In genomic region chr1:32289256-32289655, GRCh38 we compare ENCODE assay signal across 30 cellular contexts. TPM values are rescaled to one million over a fixed set of nuclear protein-coding genes. Genes with fewer than 3 reads are reported as not detected.
A peak's percentile ranks its signal among the peaks of the same experiment; 100 is the strongest.
DNase-seq lines count a peak whose midpoint lies in the region; ATAC-seq and TF ChIP-seq lines count a peak whose summit lies in the region.
"Had no signal": no experiment of that assay in that cellular context is flagged by ENCODE, and none has a peak within 500 bp of the region (broad histone marks: within the 10 kb centered on the region; RNA-seq: fewer than 3 reads in every experiment).

No MANE protein-coding gene starts in this region.

- WGBS in stomach, 5 donors = 79 to 92% (median 87%) methylated on average over 7 of the region's 7 CpGs

- H2AFZ ChIP-seq in Karpas-422 (ENCODE audit: low read length) = no peak overlapping the region

- peak; percentile 71 for DNase-seq in HPDE6-E6E7 (ENCODE audit: extremely low spot score)
- DNase-seq in RWPE1 (ENCODE audit: low spot score) = peak; percentile 72
- DNase-seq in epithelial cell of prostate (ENCODE audit: low read depth, low spot score) = peak; percentile 24
- no peak for DNase-seq in stomach
- no peak for DNase-seq in activated CD4-positive, alpha-beta T cell treated with anti-CD3 and anti-CD28 coated beads, Interleukin-2, amount 50 U/mL, for 1 hour
- no peak for DNase-seq in Karpas-422
- DNase-seq: activated CD4-positive, CD25-positive, alpha-beta regulatory T cell treated with anti-CD3 and anti-CD28 coated beads, Interleukin-2, amount 50 U/mL, for 72 hours; C1 segment of cervical spinal cord; DMS79 treated with DMSO at 0.1 percent for 48 hours; effector CD8-positive, alpha-beta T cell; erythroblast; foreskin fibroblast; GF-D8; heart right ventricle; NCI-H1436 treated with DMSO at 0.1 percent for 48 hours; NCI-H2107; NCI-H446; NCI-H774; nephron progenitor cell; sigmoid colon; stimulated activated CD4-positive, alpha-beta T cell treated with anti-CD3 and anti-CD28 coated beads, Interleukin-4, amount 100 ng/mL, for 1 hour; T-helper 2 cell had no signal

- POLR2A ChIA-PET in RWPE1 (lab: Yijun Ruan, JAX; ENCODE audit: low non-redundant PET) = no interaction called here

- H4K20me1 ChIP-seq in Karpas-422 (ENCODE audit: insufficient read depth, low read depth, low read length) = no peaks in the 10 kb centered on the region

- TF ChIP-seq EP300 in stomach (IDR thresholded peaks at IDR 0.05) = no peak

- no peak for ATAC-seq in HG02763 (IDR thresholded peaks at IDR 0.05; ENCODE audit: unreplicated experiment)
- ATAC-seq: HCT116, heart right ventricle had no signal

- H3K4me3 ChIP-seq in stomach (no peak overlapping the region), Karpas-422 (ENCODE audit: low read length) (no peak overlapping the region)
- H3K4me3 ChIP-seq: coronary artery, heart right ventricle, sigmoid colon, SK-N-MC, tibial nerve had no signal

- H3K36me3 ChIP-seq in stomach (no peaks in the 10 kb centered on the region), Karpas-422 (ENCODE audit: insufficient read depth, low read length) (peaks cover 3% of the 10 kb centered on the region; the same call in 1 of the 2 replicates)
- H3K36me3 ChIP-seq: heart right ventricle, sigmoid colon, tibial nerve had no signal

- TF ChIP-seq CTCF in RWPE1 (conservative IDR thresholded peaks at IDR 0.05; ENCODE audit: low read depth) = no peak
- TF ChIP-seq CTCF in stomach (IDR thresholded peaks at IDR 0.05) = no peak

- peaks cover 23% of the 10 kb centered on the region for H3K79me2 ChIP-seq in Karpas-422 (ENCODE audit: low read length)

- H3K9me3 ChIP-seq in stomach (no peaks in the 10 kb centered on the region), Karpas-422 (ENCODE audit: low read length) (no peaks in the 10 kb centered on the region)
- H3K9me3 ChIP-seq: heart right ventricle, sigmoid colon, tibial nerve had no signal

- CTCF ChIA-PET in RWPE1 (lab: Yijun Ruan, JAX) = interaction anchor here (0.6 kb wide), 1 partner anchor 28 kb away, joined by 3 read pairs; no protein-coding TSS in a partner anchor

- TF ChIP-seq POLR2A in stomach (IDR thresholded peaks at IDR 0.05) = no peak

- intact Hi-C loops in stomach (cut with DNase I; ENCODE audit: low total_unique reads) = no loop called here

- H3K27me3 ChIP-seq in stomach (no peaks in the 10 kb centered on the region), Karpas-422 (ENCODE audit: low read length) (no peaks in the 10 kb centered on the region)
- H3K27me3 ChIP-seq: heart right ventricle, sigmoid colon, tibial nerve had no signal

- H3K9ac ChIP-seq in Karpas-422 (ENCODE audit: low read length) = no peak overlapping the region

- H3K4me2 ChIP-seq in Karpas-422 (ENCODE audit: low read depth, low read length, poor library complexity, severe bottlenecking) = no peak overlapping the region

- H3K4me1 ChIP-seq in stomach (peaks cover 10 to 40% (median 34%) of the 10 kb centered on the region in 4 donors), Karpas-422 (ENCODE audit: low read length) (peaks cover 26% of the 10 kb centered on the region)

- H3K27ac ChIP-seq in RWPE1 = peak overlapping the region; percentile 53
- peak overlapping the region; percentile 93 for H3K27ac ChIP-seq in epithelial cell of prostate
- H3K27ac ChIP-seq in stomach = peak overlapping the region; percentile 80 to 93 (median 91)
- no peak overlapping the region for H3K27ac ChIP-seq in Karpas-422 (ENCODE audit: low read length)
- H3K27ac ChIP-seq: coronary artery, heart right ventricle, sigmoid colon, SK-N-MC, tibial nerve had no signal

- no peaks in the 10 kb centered on the region for H3K9me2 ChIP-seq in Karpas-422 (replicated peaks; ENCODE audit: insufficient read depth, low read length)

RNA-seq across cellular contexts. Expression of gene HDAC1, which starts 2.6 kb away (rescaled TPM):
- total RNA-seq in stomach = 100 to 1,000 TPM in 1 of 5 donors, 10 to 100 TPM in 4; 62.0 to 143 (median 77.0) TPM
- 100 to 1,000 TPM in 1 of 3 donors, 10 to 100 TPM in 2; 50.7 to 113 (median 57.1) TPM for polyA plus RNA-seq in stomach
- 201 and 257 TPM in 2 replicates for total RNA-seq in Karpas-422 (2014; rRNA removed; shearing (Covaris generic); ENCODE audit: low replicate concordance)

RNA-seq across cellular contexts. Expression of gene LCK, which starts 38.2 kb away (rescaled TPM):
- total RNA-seq in stomach = 1 to 10 TPM in 4 of 5 donors, under 1 TPM in 1; 0.58 to 6.4 (median 2.0) TPM
- 1 to 10 TPM; 1.5 to 4.1 (median 2.3) TPM for polyA plus RNA-seq in stomach
- total RNA-seq in Karpas-422 (2014; rRNA removed; shearing (Covaris generic); ENCODE audit: low replicate concordance) = 12.0 and 26.1 TPM in 2 replicates
- total RNA-seq: LHCN-M2, osteoblast had no signal

RNA-seq across cellular contexts. Expression of gene FAM167B, which starts 42.2 kb away (rescaled TPM):
- total RNA-seq in stomach = 10 to 100 TPM in 1 of 5 donors, 1 to 10 TPM in 1, not detected in 3; 1.6 to 36.8 TPM
- 1 to 10 TPM; 3.6 to 7.1 (median 4.7) TPM for polyA plus RNA-seq in stomach
- 1.5 TPM in 1 of 2 replicates, not detected in the other for total RNA-seq in Karpas-422 (2014; rRNA removed; shearing (Covaris generic); ENCODE audit: low replicate concordance)
- total RNA-seq: kidney epithelial cell had no signal

RNA-seq across cellular contexts. Expression of gene MARCKSL1, which starts 46.8 kb away (rescaled TPM):
- total RNA-seq in stomach = 10 to 100 TPM in 4 of 5 donors, 1 to 10 TPM in 1; 7.6 to 99.4 (median 22.9) TPM
- polyA plus RNA-seq in stomach = 100 to 1,000 TPM in 1 of 3 donors, 10 to 100 TPM in 2; 46.4 to 100 (median 95.3) TPM
- total RNA-seq in Karpas-422 (2014; rRNA removed; shearing (Covaris generic); ENCODE audit: low replicate concordance) = 262 and 391 TPM in 2 replicates

Comparison
In these comparisons a context has a peak if more than half of its experiments do, and no peak if none do; other contexts are left out.
1. DNase-seq: peak in HPDE6-E6E7 (single experiment), RWPE1 (single experiment) and epithelial cell of prostate (single experiment); none in stomach (single experiment), activated CD4-positive, alpha-beta T cell treated with anti-CD3 and anti-CD28 coated beads, Interleukin-2, amount 50 U/mL, for 1 hour (single experiment) and Karpas-422 (single experiment).